8 cellular contexts compared by ENCODE assay signal in the genomic region with DNA sequence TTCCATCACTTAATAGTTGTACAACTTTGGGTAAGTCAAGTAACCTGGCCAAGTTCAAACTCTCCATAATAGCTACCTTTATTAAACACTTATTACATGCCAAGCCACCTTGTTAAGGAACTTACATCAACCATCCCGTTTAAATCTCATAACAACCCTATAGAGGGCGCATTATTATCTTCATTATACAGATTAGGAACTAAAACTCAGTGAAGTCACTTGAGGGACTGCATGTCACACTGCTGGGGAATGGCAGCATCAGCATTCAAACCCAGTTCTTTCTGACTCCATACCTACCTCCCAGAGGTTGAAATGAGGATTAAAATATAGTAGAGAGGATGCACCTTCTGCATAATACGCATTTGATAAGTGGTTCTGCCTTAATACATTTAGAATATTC. TPM values are rescaled to one million over a fixed set of nuclear protein-coding genes. Genes with fewer than 3 reads are reported as not detected.
DNase-seq lines count a peak whose midpoint lies in the region; ATAC-seq and TF ChIP-seq lines count a peak whose summit lies in the region.

No MANE protein-coding gene starts in this region.

- H3K4me3 Mint-ChIP-seq in activated CD4-positive, alpha-beta T cell treated with anti-CD3 and anti-CD28 coated beads, Interleukin-2, amount 10 ng/mL, durations not matched to agents 7 days and 5 days: no peak overlapping the region

- no peak overlapping the region for H4K5ac ChIP-seq in mesendoderm (ENCODE audit: low read length)

- no peak overlapping the region for H3K4me2 ChIP-seq in mesendoderm (ENCODE audit: low read length)

- H3K27ac ChIP-seq in mesendoderm (ENCODE audit: low read depth, low read length): no peak overlapping the region

- no peak overlapping the region for H3K4me3 ChIP-seq in astrocyte of the cerebellum (ENCODE audit: low read depth, low read length)
- no peak overlapping the region for H3K4me3 ChIP-seq in mesendoderm (ENCODE audit: low read length)

- H3K36me3 Mint-ChIP-seq in activated CD4-positive, alpha-beta T cell treated with anti-CD3 and anti-CD28 coated beads, Interleukin-2, amount 10 ng/mL, durations not matched to agents 7 days and 5 days (ENCODE audit: low read depth): no peaks in the 10 kb centered on the region

- H3K23ac ChIP-seq in mesendoderm (ENCODE audit: low read length): no peak overlapping the region

- ATAC-seq in sciatic nerve: no peak

- H3K9me3 Mint-ChIP-seq in activated CD4-positive, alpha-beta T cell treated with anti-CD3 and anti-CD28 coated beads, Interleukin-2, amount 10 ng/mL, durations not matched to agents 7 days and 5 days: no peaks in the 10 kb centered on the region

- WGBS in mesendoderm (ENCODE audit: extremely low coverage, insufficient coverage, low lambda C conversion rate): no CpG with 5 or more reads among the region's 3 CpGs

- peak; percentile 40 for TF ChIP-seq CTCF in astrocyte of the cerebellum (IDR thresholded peaks at IDR 0.05; ENCODE audit: low read depth, low read length, missing control alignments)

- peaks cover 53% of the 10 kb centered on the region for H3K27me3 Mint-ChIP-seq in activated CD4-positive, alpha-beta T cell treated with anti-CD3 and anti-CD28 coated beads, Interleukin-2, amount 10 ng/mL, durations not matched to agents 7 days and 5 days

- H3K9ac ChIP-seq in mesendoderm (ENCODE audit: low read length): no peak overlapping the region

- no peak overlapping the region for H2BK15ac ChIP-seq in mesendoderm (replicated peaks; ENCODE audit: low read depth)

- no peaks in the 10 kb centered on the region for H3K36me3 ChIP-seq in mesendoderm (ENCODE audit: control insufficient read depth, insufficient read depth, low read length)

- no peak overlapping the region for H3K27ac Mint-ChIP-seq in activated CD4-positive, alpha-beta T cell treated with anti-CD3 and anti-CD28 coated beads, Interleukin-2, amount 10 ng/mL, durations not matched to agents 7 days and 5 days

- no peaks in the 10 kb centered on the region for H3K79me1 ChIP-seq in mesendoderm (ENCODE audit: low read length)

- peak; percentile 18 for DNase-seq in DMS114 treated with DMSO at 0.1 percent for 48 hours (lab: John Stamatoyannopoulos, UW; ENCODE audit: unreplicated experiment)
- peak; percentile 31 for DNase-seq in M059J (ENCODE audit: low read depth)
- no peak for DNase-seq in astrocyte of the cerebellum (ENCODE audit: low read depth)
- peak; percentile 34 for DNase-seq in mesendoderm
- DNase-seq in NCI-H446 (lab: John Stamatoyannopoulos, UW): no peak
- DNase-seq in activated CD4-positive, alpha-beta T cell treated with anti-CD3 and anti-CD28 coated beads, Interleukin-2, amount 10 ng/mL, durations not matched to agents 7 days and 5 days: no peak
- DNase-seq in sciatic nerve (ENCODE audit: low spot score): no peak
- no peak for DNase-seq in GDM1 (lab: John Stamatoyannopoulos, UW)

- no peak overlapping the region for H2BK120ac ChIP-seq in mesendoderm (ENCODE audit: low read depth, low read length)

- no peak overlapping the region for H3K4ac ChIP-seq in mesendoderm (ENCODE audit: low read depth, low read length)

- H3K4me1 Mint-ChIP-seq in activated CD4-positive, alpha-beta T cell treated with anti-CD3 and anti-CD28 coated beads, Interleukin-2, amount 10 ng/mL, durations not matched to agents 7 days and 5 days: no peaks in the 10 kb centered on the region

- H2AK5ac ChIP-seq in mesendoderm (ENCODE audit: low read length): no peak overlapping the region

- H4K8ac ChIP-seq in mesendoderm (ENCODE audit: low read depth, low read length): no peak overlapping the region

- H3K79me2 ChIP-seq in mesendoderm (ENCODE audit: control insufficient read depth, insufficient read depth, low read length): no peaks in the 10 kb centered on the region

- H3K56ac ChIP-seq in mesendoderm (ENCODE audit: low read length): no peak overlapping the region

- no peak overlapping the region for H2BK5ac ChIP-seq in mesendoderm (ENCODE audit: low read length)

- CTCF ChIA-PET in activated CD4-positive, alpha-beta T cell treated with anti-CD3 and anti-CD28 coated beads, Interleukin-2, amount 10 ng/mL, durations not matched to agents 7 days and 5 days (lab: Charles Lee): interaction anchor here (1.4 kb wide), 1 partner anchor 15 kb away, joined by 4 read pairs; no protein-coding TSS in a partner anchor

- intact Hi-C loops in sciatic nerve (cut with DNase I): no loop called here

- POLR2A ChIA-PET in activated CD4-positive, alpha-beta T cell treated with anti-CD3 and anti-CD28 coated beads, Interleukin-2, amount 10 ng/mL, durations not matched to agents 7 days and 5 days (lab: Charles Lee): no interaction called here

- in situ Hi-C loops in astrocyte of the cerebellum (cut with HindIII; ENCODE audit: low sequenced_read_pairs): no loop called here

- no peaks in the 10 kb centered on the region for H3K27me3 ChIP-seq in mesendoderm (ENCODE audit: insufficient read depth, low read length, poor library complexity)

- no peaks in the 10 kb centered on the region for H3K4me1 ChIP-seq in mesendoderm (ENCODE audit: control insufficient read depth, low read depth, low read length)

- H3K18ac ChIP-seq in mesendoderm (ENCODE audit: low read length): no peak overlapping the region

RNA-seq across cellular contexts. Expression of gene PLA2G2C, which starts 47.1 kb away (rescaled TPM):
- not detected in 2 replicates for total RNA-seq in M059J (2014; rRNA removed; shearing (Covaris generic))
- not detected for polyA plus RNA-seq in mesendoderm (2013, experiment 1 of 2)
- not detected for polyA plus RNA-seq in mesendoderm (2013, experiment 2 of 2)
- total RNA-seq in activated CD4-positive, alpha-beta T cell treated with anti-CD3 and anti-CD28 coated beads, Interleukin-2, amount 10 ng/mL, durations not matched to agents 7 days and 5 days: not detected
- 0.36 TPM for total RNA-seq in sciatic nerve

RNA-seq across cellular contexts. Expression of gene UBXN10, which starts 47.5 kb away (rescaled TPM):
- not detected in 2 replicates for total RNA-seq in M059J (2014; rRNA removed; shearing (Covaris generic))
- polyA plus RNA-seq in mesendoderm (2013, experiment 1 of 2): 0.38 TPM
- polyA plus RNA-seq in mesendoderm (2013, experiment 2 of 2): 0.43 TPM
- under 1 TPM; 0.21 to 0.22 TPM for total RNA-seq in activated CD4-positive, alpha-beta T cell treated with anti-CD3 and anti-CD28 coated beads, Interleukin-2, amount 10 ng/mL, durations not matched to agents 7 days and 5 days
- 0.13 TPM for total RNA-seq in sciatic nerve

RNA-seq across cellular contexts. Expression of gene VWA5B1, which starts 57.3 kb away (rescaled TPM):
- not detected in 2 replicates for total RNA-seq in M059J (2014; rRNA removed; shearing (Covaris generic))
- 0.01 TPM for polyA plus RNA-seq in mesendoderm (2013, experiment 1 of 2)
- 0.03 TPM for polyA plus RNA-seq in mesendoderm (2013, experiment 2 of 2)
- total RNA-seq in activated CD4-positive, alpha-beta T cell treated with anti-CD3 and anti-CD28 coated beads, Interleukin-2, amount 10 ng/mL, durations not matched to agents 7 days and 5 days: under 1 TPM in 1 of 2 experiments, not detected in 1; 0.15 TPM
- total RNA-seq in sciatic nerve: not detected

Comparison
In these comparisons a context has a peak if more than half of its experiments do, and no peak if none do; other contexts are left out.
1. DNase-seq: peak in DMS114 treated with DMSO at 0.1 percent for 48 hours (single experiment), M059J (single experiment) and mesendoderm (single experiment); none in astrocyte of the cerebellum (single experiment), NCI-H446 (0 of 2), activated CD4-positive, alpha-beta T cell treated with anti-CD3 and anti-CD28 coated beads, Interleukin-2, amount 10 ng/mL, durations not matched to agents 7 days and 5 days (single experiment), sciatic nerve (single experiment) and GDM1 (single experiment).